10 cellular contexts compared by ENCODE assay signal in genomic region chr17:18338158-18338557, GRCh38. TPM values are rescaled to one million over a fixed set of nuclear protein-coding genes. Genes with fewer than 3 reads are reported as not detected.
"Had no signal": no experiment of that assay in that cellular context is flagged by ENCODE, and none has a peak within 500 bp of the region (broad histone marks: within the 10 kb centered on the region; RNA-seq: fewer than 3 reads in every experiment).

No MANE protein-coding gene starts in this region.

RNA-seq across cellular contexts. Expression of gene EVPLL, which starts 39.4 kb away (rescaled TPM):
- total RNA-seq: hepatocyte, left cardiac atrium, left ventricle myocardium inferior, left ventricle myocardium superior, lung microvascular endothelial cell, mesothelial cell of epicardium, mononuclear cell, myocyte had no signal
- polyA plus RNA-seq: hepatocyte, immature natural killer cell, mammary epithelial cell had no signal
